In the genomic region with DNA sequence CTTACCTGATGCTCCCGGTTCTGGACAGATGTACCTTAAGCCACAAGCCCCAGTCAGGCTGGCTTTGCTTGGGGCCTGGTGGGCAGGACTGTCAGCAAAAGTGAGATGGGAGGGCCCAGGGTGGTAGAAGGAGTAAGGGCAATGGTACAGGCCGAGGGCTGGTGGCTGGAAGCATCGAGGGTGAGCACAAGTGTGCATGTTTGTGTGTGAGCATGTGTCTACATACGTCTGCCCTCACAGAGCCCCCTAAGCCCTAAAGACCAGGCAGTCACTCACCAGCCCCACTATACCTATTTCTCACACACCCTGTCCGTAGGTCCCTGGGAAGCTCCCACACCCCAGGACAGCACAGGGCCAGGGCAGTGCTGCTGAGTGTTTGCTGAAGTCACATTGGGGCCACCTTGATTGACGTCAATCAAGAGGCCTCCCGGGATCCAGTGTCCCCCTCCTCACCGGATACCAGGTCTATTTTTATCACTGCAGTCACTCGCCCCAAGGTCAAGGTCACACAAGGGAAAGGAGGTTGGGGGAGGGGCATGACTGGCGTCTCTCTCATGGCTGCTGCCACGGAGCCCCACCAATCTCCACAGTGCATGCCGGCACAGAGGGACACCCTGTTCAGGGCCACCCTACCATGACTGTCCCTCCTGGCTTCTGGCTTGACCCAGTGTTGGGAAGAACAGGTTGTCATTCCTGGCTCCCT, we compare ENCODE assay signal across 23 cellular contexts. TPM values are rescaled to one million over a fixed set of nuclear protein-coding genes. Genes with fewer than 3 reads are reported as not detected.
DNase-seq lines count a peak whose midpoint lies in the region; ATAC-seq lines count a peak whose summit lies in the region.
"Had no signal": no experiment of that assay in that cellular context is flagged by ENCODE, and none has a peak within 500 bp of the region (broad histone marks: within the 10 kb centered on the region; RNA-seq: fewer than 3 reads in every experiment).

No MANE protein-coding gene starts in this region.

- H2AFZ ChIP-seq in neuronal stem cell (ENCODE audit: low read length), result no peak overlapping the region

- H3K27me3 Mint-ChIP-seq in activated naive CD8-positive, alpha-beta T cell treated with anti-CD3 and anti-CD28 coated beads, Interleukin-2, amount 10 ng/mL, durations not matched to agents 7 days and 5 days, result peaks cover 4% of the 10 kb centered on the region
- H3K27me3 Mint-ChIP-seq in activated naive CD8-positive, alpha-beta T cell treated with anti-CD3 and anti-CD28 coated beads for 36 hours, result no peaks in the 10 kb centered on the region

- H3K27ac Mint-ChIP-seq in activated naive CD8-positive, alpha-beta T cell treated with anti-CD3 and anti-CD28 coated beads, Interleukin-2, amount 10 ng/mL, durations not matched to agents 7 days and 5 days, result peak overlapping the region; percentile 34
- H3K27ac Mint-ChIP-seq in activated naive CD8-positive, alpha-beta T cell treated with anti-CD3 and anti-CD28 coated beads for 36 hours, result no peak overlapping the region
- H3K27ac Mint-ChIP-seq: effector memory CD8-positive, alpha-beta T cell; naive thymus-derived CD8-positive, alpha-beta T cell had no signal

- no peaks in the 10 kb centered on the region for H3K4me1 Mint-ChIP-seq in activated naive CD8-positive, alpha-beta T cell treated with anti-CD3 and anti-CD28 coated beads, Interleukin-2, amount 10 ng/mL, durations not matched to agents 7 days and 5 days
- no peaks in the 10 kb centered on the region for H3K4me1 Mint-ChIP-seq in activated naive CD8-positive, alpha-beta T cell treated with anti-CD3 and anti-CD28 coated beads for 36 hours
- H3K4me1 Mint-ChIP-seq: naive thymus-derived CD8-positive, alpha-beta T cell had no signal

- no peak overlapping the region for H4K91ac ChIP-seq in neuronal stem cell (ENCODE audit: low read depth, low read length, poor library complexity)

- H3K36me3 ChIP-seq in neuronal stem cell (replicated peaks in 1 of 2; ENCODE audit: control insufficient read depth in 2 of 2, insufficient read depth in 2 of 2, low read length in 2 of 2), result no peaks in the 10 kb centered on the region
- no peaks in the 10 kb centered on the region for H3K36me3 ChIP-seq in aorta (ENCODE audit: control insufficient read depth in 1 of 2, insufficient read depth in 2 of 2, low read length in 1 of 2)

- peak overlapping the region; percentile 76 for H2AK5ac ChIP-seq in neuronal stem cell (ENCODE audit: low read depth, low read length)

- no peak for DNase-seq in activated naive CD8-positive, alpha-beta T cell treated with anti-CD3 and anti-CD28 coated beads, Interleukin-2, amount 10 ng/mL, durations not matched to agents 7 days and 5 days
- no peak for DNase-seq in activated naive CD8-positive, alpha-beta T cell treated with anti-CD3 and anti-CD28 coated beads for 36 hours
- peak; percentile 74 for DNase-seq in Right ventricle myocardium superior
- DNase-seq in neuronal stem cell (ENCODE audit: low spot score), result no peak
- DNase-seq in aorta, result peak; percentile 25 to 42
- no peak for DNase-seq in HPDE6-E6E7 (ENCODE audit: extremely low spot score)
- no peak for DNase-seq in NCI-H82 (lab: John Stamatoyannopoulos, UW)
- no peak for DNase-seq in KBM-7
- DNase-seq: activated T-cell treated with anti-CD3 and anti-CD28 coated beads, Interleukin-2, amount 50 U/mL, for 4 hours; amniotic stem cell; cerebellar nuclear complex; DMS79 treated with DMSO at 0.1 percent for 48 hours; effector memory CD8-positive, alpha-beta T cell; mesendoderm; NCI-H1417; NCI-H2171; NCI-H748 treated with DMSO at 0.1 percent for 48 hours; stimulated activated naive CD4-positive, alpha-beta T cell treated with Interleukin-2 at 50 U/mL for 16 hours; trophoblast cell had no signal

- no peak overlapping the region for H4K8ac ChIP-seq in neuronal stem cell (ENCODE audit: low read depth, low read length)

- H3K36me3 Mint-ChIP-seq in activated naive CD8-positive, alpha-beta T cell treated with anti-CD3 and anti-CD28 coated beads, Interleukin-2, amount 10 ng/mL, durations not matched to agents 7 days and 5 days, result no peaks in the 10 kb centered on the region
- no peaks in the 10 kb centered on the region for H3K36me3 Mint-ChIP-seq in activated naive CD8-positive, alpha-beta T cell treated with anti-CD3 and anti-CD28 coated beads for 36 hours
- H3K36me3 Mint-ChIP-seq: naive thymus-derived CD8-positive, alpha-beta T cell had no signal

- H3K79me1 ChIP-seq in neuronal stem cell (ENCODE audit: low read depth, low read length), result no peaks in the 10 kb centered on the region

- peaks cover 0 to 9% of the 10 kb centered on the region in 2 donors for H3K4me1 ChIP-seq in neuronal stem cell (ENCODE audit: control insufficient read depth in 2 of 2, insufficient read depth in 1 of 2, low read depth in 1 of 2, low read length in 2 of 2)
- H3K4me1 ChIP-seq in aorta (ENCODE audit: control insufficient read depth in 1 of 2, insufficient read depth in 2 of 2, low read length in 2 of 2), result no peaks in the 10 kb centered on the region

- H3K9me3 Mint-ChIP-seq in activated naive CD8-positive, alpha-beta T cell treated with anti-CD3 and anti-CD28 coated beads, Interleukin-2, amount 10 ng/mL, durations not matched to agents 7 days and 5 days, result no peaks in the 10 kb centered on the region
- no peaks in the 10 kb centered on the region for H3K9me3 Mint-ChIP-seq in activated naive CD8-positive, alpha-beta T cell treated with anti-CD3 and anti-CD28 coated beads for 36 hours
- H3K9me3 Mint-ChIP-seq: activated T-cell treated with anti-CD3 and anti-CD28 coated beads, Interleukin-2, amount 50 U/mL, for 4 hours; effector memory CD8-positive, alpha-beta T cell; naive thymus-derived CD8-positive, alpha-beta T cell had no signal

- H3K9me3 ChIP-seq in neuronal stem cell (replicated peaks in 1 of 2; ENCODE audit: control insufficient read depth in 2 of 2, insufficient read depth in 1 of 2, low read depth in 1 of 2, low read length in 2 of 2) (no peaks in the 10 kb centered on the region), aorta (ENCODE audit: control insufficient read depth, low read length) (no peaks in the 10 kb centered on the region)

- no peak overlapping the region for H3K4ac ChIP-seq in neuronal stem cell (ENCODE audit: low read length)

- H2BK120ac ChIP-seq in neuronal stem cell (ENCODE audit: low read depth, low read length), result no peak overlapping the region

- intact Hi-C loops in Right ventricle myocardium superior (cut with DNase I), result no loop called here
- intact Hi-C loops in aorta (cut with DNase I), result loop anchor here in 1 of 2 donors (5.0 to 10.0 kb wide), 2 partner anchors 154 to 463 kb away; no protein-coding TSS in a partner anchor

- H3K4me3 Mint-ChIP-seq in activated naive CD8-positive, alpha-beta T cell treated with anti-CD3 and anti-CD28 coated beads, Interleukin-2, amount 10 ng/mL, durations not matched to agents 7 days and 5 days, result no peak overlapping the region
- H3K4me3 Mint-ChIP-seq in activated naive CD8-positive, alpha-beta T cell treated with anti-CD3 and anti-CD28 coated beads for 36 hours, result no peak overlapping the region
- H3K4me3 Mint-ChIP-seq: activated T-cell treated with anti-CD3 and anti-CD28 coated beads, Interleukin-2, amount 50 U/mL, for 4 hours; effector memory CD8-positive, alpha-beta T cell; naive thymus-derived CD8-positive, alpha-beta T cell had no signal

- no peak overlapping the region for H3K18ac ChIP-seq in neuronal stem cell (ENCODE audit: low read length)

- ATAC-seq in activated naive CD8-positive, alpha-beta T cell treated with anti-CD3 and anti-CD28 coated beads, Interleukin-2, amount 10 ng/mL, durations not matched to agents 7 days and 5 days (ENCODE audit: low read depth), result no peak
- ATAC-seq in Right ventricle myocardium superior (ENCODE audit: poor library complexity) (peak; percentile 27), aorta (ENCODE audit: low FRiP score) (no peak)
- ATAC-seq: activated T-cell treated with anti-CD3 and anti-CD28 coated beads, Interleukin-2, amount 50 U/mL, for 4 hours; effector memory CD8-positive, alpha-beta T cell; naive thymus-derived CD8-positive, alpha-beta T cell had no signal

- H2BK15ac ChIP-seq in neuronal stem cell (ENCODE audit: low read length), result peak overlapping the region; percentile 78

- no peak overlapping the region for H2BK12ac ChIP-seq in neuronal stem cell (ENCODE audit: low read length)

- H3K9ac ChIP-seq in neuronal stem cell (ENCODE audit: low read depth, low read length, poor library complexity), result no peak overlapping the region

- no peak overlapping the region for H3K4me2 ChIP-seq in neuronal stem cell (ENCODE audit: insufficient read depth, low read length, poor library complexity, severe bottlenecking)

- peak overlapping the region; percentile 65 for H3K14ac ChIP-seq in neuronal stem cell (ENCODE audit: low read length)

- peak overlapping the region; percentile 40 for H2BK5ac ChIP-seq in neuronal stem cell (ENCODE audit: low read length)

- POLR2A ChIA-PET in activated naive CD8-positive, alpha-beta T cell treated with anti-CD3 and anti-CD28 coated beads, Interleukin-2, amount 10 ng/mL, durations not matched to agents 7 days and 5 days (lab: Charles Lee), result no interaction called here

- peak overlapping the region; percentile 49 for H3K23ac ChIP-seq in neuronal stem cell (ENCODE audit: low read depth, low read length, poor library complexity)

- H3K4me3 ChIP-seq in neuronal stem cell (ENCODE audit: low read length in 2 of 2), result no peak overlapping the region
- no peak overlapping the region for H3K4me3 ChIP-seq in aorta (ENCODE audit: low read length in 2 of 2)

- H3K27ac ChIP-seq in neuronal stem cell (replicated peaks; ENCODE audit: low read length) (no peak overlapping the region), aorta (ENCODE audit: low read depth in 1 of 2, low read length in 2 of 2) (no peak overlapping the region)

- in situ Hi-C loops in KBM-7 (cut with MboI; ENCODE audit: low pct_unique_long_range_greater_than_20kb, low sequenced_read_pairs), result no loop called here

- WGBS in neuronal stem cell (ENCODE audit: extremely low coverage in 2 of 2, insufficient read length in 2 of 2, insufficient replicate concordance in 1 of 2), 2 donors, result no CpG with 5 or more reads among the region's 12 CpGs
- 81 to 86% methylated on average over 11 to 12 of the region's 12 CpGs for WGBS in aorta, 2 donors

- H3K27me3 ChIP-seq in neuronal stem cell (ENCODE audit: control insufficient read depth in 3 of 3, insufficient read depth in 3 of 3, low read depth in 1 of 3, low read length in 3 of 3), result peaks cover 0 to 25% (median 0%) of the 10 kb centered on the region in 3 experiments
- no peaks in the 10 kb centered on the region for H3K27me3 ChIP-seq in aorta (ENCODE audit: control insufficient read depth in 1 of 2, insufficient read depth in 2 of 2, low read length in 1 of 2)

RNA-seq across cellular contexts. Expression of a gene that starts 1.8 kb away (rescaled TPM):
- not detected for total RNA-seq in activated naive CD8-positive, alpha-beta T cell treated with anti-CD3 and anti-CD28 coated beads, Interleukin-2, amount 10 ng/mL, durations not matched to agents 7 days and 5 days
- total RNA-seq in activated naive CD8-positive, alpha-beta T cell treated with anti-CD3 and anti-CD28 coated beads for 36 hours, result not detected
- total RNA-seq in Right ventricle myocardium superior (10,727 TPM), aorta (1 to 10 TPM; 1.8 to 3.0 TPM)
- 0.26 TPM for polyA plus RNA-seq in neuronal stem cell (2013, experiment 1 of 2)
- polyA plus RNA-seq in neuronal stem cell (2013, experiment 2 of 2), result 0.25 TPM
- polyA plus RNA-seq in aorta, result 10 to 100 TPM in 1 of 2 donors, 1 to 10 TPM in 1; 2.6 to 14.3 TPM
- total RNA-seq: activated T-cell treated with anti-CD3 and anti-CD28 coated beads, Interleukin-2, amount 50 U/mL, for 4 hours; LHCN-M2; naive thymus-derived CD8-positive, alpha-beta T cell; pulmonary artery endothelial cell had no signal
- polyA plus RNA-seq: AG04450; naive thymus-derived CD8-positive, alpha-beta T cell had no signal

RNA-seq across cellular contexts. Expression of a gene that starts 16.1 kb away (rescaled TPM):
- total RNA-seq in activated naive CD8-positive, alpha-beta T cell treated with anti-CD3 and anti-CD28 coated beads, Interleukin-2, amount 10 ng/mL, durations not matched to agents 7 days and 5 days, result not detected
- total RNA-seq in activated naive CD8-positive, alpha-beta T cell treated with anti-CD3 and anti-CD28 coated beads for 36 hours, result not detected
- total RNA-seq in Right ventricle myocardium superior (11.8 TPM), aorta (1 to 10 TPM; 6.6 to 6.7 TPM)
- polyA plus RNA-seq in neuronal stem cell (2013, experiment 1 of 2), result 2.2 TPM
- 2.6 TPM for polyA plus RNA-seq in neuronal stem cell (2013, experiment 2 of 2)
- polyA plus RNA-seq in aorta, result 10 to 100 TPM in 1 of 2 donors, 1 to 10 TPM in 1; 8.4 to 38.6 TPM
- total RNA-seq: activated T-cell treated with anti-CD3 and anti-CD28 coated beads, Interleukin-2, amount 50 U/mL, for 4 hours; naive thymus-derived CD8-positive, alpha-beta T cell had no signal
- polyA plus RNA-seq: naive thymus-derived CD8-positive, alpha-beta T cell had no signal

Comparison
In these comparisons a context has a peak if more than half of its experiments do, and no peak if none do; other contexts are left out.
1. DNase-seq: peak in Right ventricle myocardium superior (single experiment) and aorta (2 of 2); none in activated naive CD8-positive, alpha-beta T cell treated with anti-CD3 and anti-CD28 coated beads, Interleukin-2, amount 10 ng/mL, durations not matched to agents 7 days and 5 days (single experiment), activated naive CD8-positive, alpha-beta T cell treated with anti-CD3 and anti-CD28 coated beads for 36 hours (single experiment), neuronal stem cell (single experiment), HPDE6-E6E7 (single experiment), NCI-H82 (single experiment) and KBM-7 (single experiment).
2. RNA of a gene that starts 1.8 kb away (total RNA-seq): 10,727 TPM in Right ventricle myocardium superior (single experiment); 1.8 to 3.0 TPM in aorta, not detected in activated naive CD8-positive, alpha-beta T cell treated with anti-CD3 and anti-CD28 coated beads, Interleukin-2, amount 10 ng/mL, durations not matched to agents 7 days and 5 days and not detected in activated naive CD8-positive, alpha-beta T cell treated with anti-CD3 and anti-CD28 coated beads for 36 hours; every median in the first group is over 1,000 times any median in the second.
3. RNA of a gene that starts 16.1 kb away (total RNA-seq): 11.8 TPM in Right ventricle myocardium superior (single experiment) and 6.6 to 6.7 TPM in aorta; not detected in activated naive CD8-positive, alpha-beta T cell treated with anti-CD3 and anti-CD28 coated beads, Interleukin-2, amount 10 ng/mL, durations not matched to agents 7 days and 5 days and not detected in activated naive CD8-positive, alpha-beta T cell treated with anti-CD3 and anti-CD28 coated beads for 36 hours; every median in the first group is over 4 times any median in the second.